In genomic region chr15:73010154-73011152, GRCh38 we compare ENCODE assay signal across 23 cellular contexts. TPM values are rescaled to one million over a fixed set of nuclear protein-coding genes. Genes with fewer than 3 reads are reported as not detected.
A peak's percentile ranks its signal among the peaks of the same experiment; 100 is the strongest.
DNase-seq lines count a peak whose midpoint lies in the region; ATAC-seq and TF ChIP-seq lines count a peak whose summit lies in the region.
"Had no signal": no experiment of that assay in that cellular context is flagged by ENCODE, and none has a peak within 500 bp of the region (broad histone marks: within the 10 kb centered on the region; RNA-seq: fewer than 3 reads in every experiment).

No MANE protein-coding gene starts in this region.

- ATAC-seq in HG03139 (IDR thresholded peaks at IDR 0.05; ENCODE audit: unreplicated experiment), result no peak
- no peak for ATAC-seq in left lung
- no peak for ATAC-seq in GM18520 (IDR thresholded peaks at IDR 0.05; ENCODE audit: unreplicated experiment)
- ATAC-seq: HCT116 had no signal

- H3K27me3 ChIP-seq in GM23248 (replicated peaks; ENCODE audit: insufficient read depth) (no peaks in the 10 kb centered on the region), Karpas-422 (ENCODE audit: low read length) (no peaks in the 10 kb centered on the region), neural progenitor cell (no peaks in the 10 kb centered on the region), left lung (peaks cover 0 to 19% of the 10 kb centered on the region in 2 donors)
- H3K27me3 ChIP-seq: BLaER1 had no signal

- H3K4me3 ChIP-seq in GM23248 (no peak overlapping the region), Karpas-422 (ENCODE audit: low read length) (no peak overlapping the region), fibroblast of mammary gland (ENCODE audit: control insufficient read depth, low read depth, low read length) (no peak overlapping the region), neural progenitor cell (no peak overlapping the region), left lung (no peak overlapping the region)
- H3K4me3 ChIP-seq: BLaER1 had no signal

- peak; percentile 43 for DNase-seq in GM23248
- peak; percentile 57 for DNase-seq in Karpas-422
- peak; percentile 58 for DNase-seq in fibroblast of mammary gland (ENCODE audit: low read depth)
- no peak for DNase-seq in neural progenitor cell (ENCODE audit: low spot score)
- no peak for DNase-seq in activated CD4-positive, CD25-positive, alpha-beta regulatory T cell treated with anti-CD3 and anti-CD28 coated beads, Interleukin-2, amount 50 U/mL, for 72 hours
- no peak for DNase-seq in left lung
- DNase-seq: activated CD4-positive, alpha-beta T cell treated with anti-CD3 and anti-CD28 coated beads for 4 hours; activated gamma-delta T cell; activated naive CD8-positive, alpha-beta T cell treated with anti-CD3 and anti-CD28 coated beads, Interleukin-2, amount 10 ng/mL, durations not matched to agents 7 days and 5 days; activated T-cell treated with anti-CD3 and anti-CD28 coated beads, Interleukin-2, amount 50 U/mL, for 1 hour; mesendoderm; NCI-H1694; NCI-H524 treated with DMSO at 0.1 percent for 48 hours; occipital lobe; Right ventricle myocardium superior; stimulated activated CD4-positive, alpha-beta T cell treated with anti-CD3 and anti-CD28 coated beads, Interleukin-4, amount 100 ng/mL, for 1 hour had no signal

- H3F3A ChIP-seq in GM23248 (ENCODE audit: insufficient read depth), result no peaks in the 10 kb centered on the region
- H3F3A ChIP-seq in neural progenitor cell (ENCODE audit: low read depth), result no peaks in the 10 kb centered on the region

- peaks cover 4% of the 10 kb centered on the region for H3K4me1 Mint-ChIP-seq in neural progenitor cell
- H3K4me1 Mint-ChIP-seq: activated naive CD8-positive, alpha-beta T cell treated with anti-CD3 and anti-CD28 coated beads, Interleukin-2, amount 10 ng/mL, durations not matched to agents 7 days and 5 days; central memory CD8-positive, alpha-beta T cell had no signal

- no peak overlapping the region for H3K27ac ChIP-seq in GM23248
- H3K27ac ChIP-seq in Karpas-422 (ENCODE audit: low read length), result no peak overlapping the region
- H3K27ac ChIP-seq in neural progenitor cell, result no peak overlapping the region
- no peak overlapping the region for H3K27ac ChIP-seq in left lung
- H3K27ac ChIP-seq: BLaER1 had no signal

- H3K4me1 ChIP-seq in GM23248 (ENCODE audit: insufficient read depth) (peaks cover 9% of the 10 kb centered on the region; the same call in 1 of the 2 replicates), Karpas-422 (ENCODE audit: low read length) (peaks cover 24% of the 10 kb centered on the region), neural progenitor cell (peaks cover 8% of the 10 kb centered on the region), left lung (no peaks in the 10 kb centered on the region)
- H3K4me1 ChIP-seq: BLaER1 had no signal

- H3K9me2 ChIP-seq in GM23248 (ENCODE audit: insufficient read depth) (no peaks in the 10 kb centered on the region), Karpas-422 (replicated peaks; ENCODE audit: insufficient read depth, low read length) (no peaks in the 10 kb centered on the region)

- no peak overlapping the region for H3K27ac Mint-ChIP-seq in neural progenitor cell
- H3K27ac Mint-ChIP-seq: activated naive CD8-positive, alpha-beta T cell treated with anti-CD3 and anti-CD28 coated beads, Interleukin-2, amount 10 ng/mL, durations not matched to agents 7 days and 5 days; T-helper 2 cell treated with Interferon-gamma antibody and Interleukin-4, amounts not matched to agents 5 μg/mL and 100 μg/mL, for 36 hours; type B pancreatic cell had no signal

- H3K79me2 ChIP-seq in GM23248 (ENCODE audit: insufficient read depth), result no peaks in the 10 kb centered on the region
- H3K79me2 ChIP-seq in Karpas-422 (ENCODE audit: low read length), result no peaks in the 10 kb centered on the region
- H3K79me2 ChIP-seq in neural progenitor cell (ENCODE audit: low read depth), result no peaks in the 10 kb centered on the region

- H2AFZ ChIP-seq in GM23248 (0 out of 2 replicates have a peak overlapping the region, but pooled peaks have one; percentile 4), Karpas-422 (ENCODE audit: low read length) (peak overlapping the region; percentile 66), neural progenitor cell (replicated peaks) (peak overlapping the region; percentile 59)

- peaks cover 4% of the 10 kb centered on the region for H3K27me3 Mint-ChIP-seq in neural progenitor cell (ENCODE audit: insufficient read depth, low read depth)
- H3K27me3 Mint-ChIP-seq: type B pancreatic cell had no signal

- H3K36me3 Mint-ChIP-seq in neural progenitor cell, result no peaks in the 10 kb centered on the region
- H3K36me3 Mint-ChIP-seq: activated naive CD8-positive, alpha-beta T cell treated with anti-CD3 and anti-CD28 coated beads, Interleukin-2, amount 10 ng/mL, durations not matched to agents 7 days and 5 days; type B pancreatic cell had no signal

- H3K9ac ChIP-seq in GM23248 (no peak overlapping the region), Karpas-422 (ENCODE audit: low read length) (no peak overlapping the region; the same call in 1 of the 2 replicates), neural progenitor cell (no peak overlapping the region)
- H3K9ac ChIP-seq: BLaER1 had no signal

- H3K4me2 ChIP-seq in GM23248 (ENCODE audit: unreplicated experiment) (no peak overlapping the region), Karpas-422 (ENCODE audit: low read depth, low read length, poor library complexity, severe bottlenecking) (peak overlapping the region; percentile 43), neural progenitor cell (no peak overlapping the region)
- H3K4me2 ChIP-seq: BLaER1 had no signal

- intact Hi-C loops in left lung (cut with DNase I), result no loop called here

- H4K20me1 ChIP-seq in GM23248 (ENCODE audit: insufficient read depth), result no peaks in the 10 kb centered on the region
- H4K20me1 ChIP-seq in Karpas-422 (ENCODE audit: insufficient read depth, low read depth, low read length), result no peaks in the 10 kb centered on the region
- no peaks in the 10 kb centered on the region for H4K20me1 ChIP-seq in neural progenitor cell (ENCODE audit: low read depth)
- H4K20me1 ChIP-seq: BLaER1 had no signal

- H3K9me3 Mint-ChIP-seq in neural progenitor cell, result no peaks in the 10 kb centered on the region
- H3K9me3 Mint-ChIP-seq: activated naive CD8-positive, alpha-beta T cell treated with anti-CD3 and anti-CD28 coated beads, Interleukin-2, amount 10 ng/mL, durations not matched to agents 7 days and 5 days; central memory CD8-positive, alpha-beta T cell; T-helper 2 cell treated with Interferon-gamma antibody and Interleukin-4, amounts not matched to agents 5 μg/mL and 100 μg/mL, for 36 hours; type B pancreatic cell had no signal

- in situ Hi-C loops in GM23248 (cut with MboI), result no loop called here

- TF ChIP-seq CTCF in fibroblast of mammary gland (conservative IDR thresholded peaks at IDR 0.05; ENCODE audit: control insufficient read depth, insufficient read depth, low read depth, low read length) (no peak), neural progenitor cell (IDR thresholded peaks at IDR 0.05) (no peak), left lung (IDR thresholded peaks at IDR 0.05) (no peak)

- H3K36me3 ChIP-seq in GM23248 (ENCODE audit: low read depth) (no peaks in the 10 kb centered on the region), Karpas-422 (ENCODE audit: insufficient read depth, low read length) (no peaks in the 10 kb centered on the region), neural progenitor cell (no peaks in the 10 kb centered on the region), left lung (no peaks in the 10 kb centered on the region)
- H3K36me3 ChIP-seq: BLaER1 had no signal

- no peaks in the 10 kb centered on the region for H3K9me3 ChIP-seq in GM23248 (ENCODE audit: low read depth)
- no peaks in the 10 kb centered on the region for H3K9me3 ChIP-seq in Karpas-422 (ENCODE audit: low read length)
- no peaks in the 10 kb centered on the region for H3K9me3 ChIP-seq in neural progenitor cell (ENCODE audit: low read depth)
- no peaks in the 10 kb centered on the region for H3K9me3 ChIP-seq in left lung
- H3K9me3 ChIP-seq: BLaER1 had no signal

- H3K4me3 Mint-ChIP-seq in neural progenitor cell, result no peak overlapping the region
- H3K4me3 Mint-ChIP-seq: activated naive CD8-positive, alpha-beta T cell treated with anti-CD3 and anti-CD28 coated beads, Interleukin-2, amount 10 ng/mL, durations not matched to agents 7 days and 5 days; central memory CD8-positive, alpha-beta T cell; T-helper 2 cell treated with Interferon-gamma antibody and Interleukin-4, amounts not matched to agents 5 μg/mL and 100 μg/mL, for 36 hours; type B pancreatic cell had no signal

- 51 to 52% methylated on average over 10 of the region's 10 CpGs for WGBS in GM23248 (ENCODE audit: low coverage in 1 of 2, low lambda C conversion rate in 2 of 2, missing lambda C conversion rate in 2 of 2), 2 experiments

RNA-seq across cellular contexts. Expression of gene NEO1, which starts 41.8 kb away (rescaled TPM):
- total RNA-seq in GM23248 (2014; rRNA removed; shearing (Covaris generic)), result 13.6 and 14.7 TPM in 2 replicates
- 4.5 and 5.0 TPM in 2 replicates for polyA plus RNA-seq in GM23248 (2016; fragmentation: Nextera tagmentation; extraction: Ambion mirVana)
- 5.5 and 7.6 TPM in 2 replicates for total RNA-seq in Karpas-422 (2014; rRNA removed; shearing (Covaris generic); ENCODE audit: low replicate concordance)
- total RNA-seq in neural progenitor cell (ENCODE audit: low replicate concordance), result 77.9 and 85.2 TPM in 2 replicates
- total RNA-seq in left lung, result 10 to 100 TPM; 30.1 to 48.4 TPM

Comparison
In these comparisons a context has a peak if more than half of its experiments do, and no peak if none do; other contexts are left out.
1. DNase-seq: peak in GM23248 (single experiment), Karpas-422 (single experiment) and fibroblast of mammary gland (single experiment); none in neural progenitor cell (single experiment), activated CD4-positive, CD25-positive, alpha-beta regulatory T cell treated with anti-CD3 and anti-CD28 coated beads, Interleukin-2, amount 50 U/mL, for 72 hours (single experiment) and left lung (0 of 2).
2. H2AFZ ChIP-seq: peak in every context shown above with its lines; median percentile 66 in Karpas-422; 59 in neural progenitor cell; 4 in GM23248.